ENCODE assay signal across 19 cellular contexts in the genomic region with DNA sequence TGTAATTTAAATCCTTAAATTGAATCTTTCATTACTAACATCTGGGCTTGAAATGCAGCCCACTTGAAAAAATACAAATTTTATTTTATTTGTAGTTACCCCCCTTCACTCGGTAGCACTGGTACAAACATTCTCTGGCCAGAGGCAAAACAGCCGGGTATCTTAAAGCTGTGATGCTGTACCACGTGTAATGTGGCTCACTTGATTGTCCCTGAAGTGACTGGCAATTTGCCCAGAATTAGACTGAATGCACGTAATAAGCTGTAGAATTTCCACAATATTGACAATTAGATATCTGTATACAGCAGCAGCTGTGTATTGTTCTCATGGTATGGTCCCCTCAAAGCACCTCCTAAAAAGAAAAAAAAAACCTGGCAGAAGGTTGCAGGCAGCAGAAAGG.
DNase-seq lines count a peak whose midpoint lies in the region; ATAC-seq and TF ChIP-seq lines count a peak whose summit lies in the region.
"Had no signal": no experiment of that assay in that cellular context is flagged by ENCODE, and none has a peak within 500 bp of the region (broad histone marks: within the 10 kb centered on the region; RNA-seq: fewer than 3 reads in every experiment).

No MANE protein-coding gene starts in this region.

- no peak for ATAC-seq in T-cell (replicated peaks in 1 of 4)
- ATAC-seq in upper lobe of right lung = no peak
- ATAC-seq in HG03097 (IDR thresholded peaks at IDR 0.05; ENCODE audit: low FRiP score, unreplicated experiment) = no peak
- ATAC-seq: right cardiac atrium; stimulated activated memory B cell treated with anti-CD40 and anti-IgM and Interleukin-4, amounts not matched to agents 10 μg/mL and 1 μg/mL and 100 μg/mL, for 72 hours had no signal

- TF ChIP-seq POLR2A in erythroblast (IDR thresholded peaks at IDR 0.05; ENCODE audit: low read length) = no peak

- POLR2A ChIA-PET in T-cell (lab: Charles Lee) = no interaction called here

- no peak for TF ChIP-seq CTCF in upper lobe of right lung (IDR thresholded peaks at IDR 0.05)

- intact Hi-C loops in upper lobe of right lung (cut with DNase I) = no loop called here

- no peaks in the 10 kb centered on the region for H3K36me3 Mint-ChIP-seq in T-cell
- H3K36me3 Mint-ChIP-seq: activated CD4-positive, alpha-beta memory T cell treated with anti-CD3 and anti-CD28 coated beads for 36 hours; stimulated activated memory B cell treated with anti-CD40 and anti-IgM and Interleukin-4, amounts not matched to agents 10 μg/mL and 1 μg/mL and 100 μg/mL, for 72 hours had no signal

- DNase-seq in DMS 273 (lab: John Stamatoyannopoulos, UW; ENCODE audit: unreplicated experiment) (peak; percentile 3), DMS 273 treated with DMSO at 0.1 percent for 48 hours (lab: John Stamatoyannopoulos, UW) (no peak), NCI-H1417 (lab: John Stamatoyannopoulos, UW) (peak in 2 of 3 experiments; percentile 66 to 93), NCI-H774 (lab: John Stamatoyannopoulos, UW) (peak; percentile 64), erythroblast (lab: John Stamatoyannopoulos, UW) (peak; percentile 17 to 49), T-cell (no peak), upper lobe of right lung (no peak)
- DNase-seq: activated CD4-positive, alpha-beta memory T cell treated with anti-CD3 and anti-CD28 coated beads for 36 hours; activated T-cell treated with anti-CD3 and anti-CD28 coated beads, Interleukin-2, amount 50 U/mL, for 1 hour; esophagus squamous epithelium; NCI-H526; right cardiac atrium; SW 1271; thyroid gland had no signal

- H3K4me1 ChIP-seq in upper lobe of right lung = no peaks in the 10 kb centered on the region
- H3K4me1 ChIP-seq: esophagus squamous epithelium, thyroid gland had no signal

- CTCF ChIA-PET in T-cell (lab: Charles Lee) = no interaction called here

- peaks cover 0 to 5% (median 0%) of the 10 kb centered on the region in 3 donors for H3K9me3 Mint-ChIP-seq in T-cell
- H3K9me3 Mint-ChIP-seq: activated CD4-positive, alpha-beta memory T cell treated with anti-CD3 and anti-CD28 coated beads for 36 hours; stimulated activated memory B cell treated with anti-CD40 and anti-IgM and Interleukin-4, amounts not matched to agents 10 μg/mL and 1 μg/mL and 100 μg/mL, for 72 hours had no signal

- no peaks in the 10 kb centered on the region for H3K36me3 ChIP-seq in upper lobe of right lung
- H3K36me3 ChIP-seq: BLaER1, esophagus squamous epithelium, thyroid gland had no signal

- H3K4me3 ChIP-seq in upper lobe of right lung = no peak overlapping the region
- H3K4me3 ChIP-seq: BLaER1, esophagus squamous epithelium, thyroid gland had no signal

- H3K4me3 Mint-ChIP-seq in T-cell = no peak overlapping the region
- H3K4me3 Mint-ChIP-seq: activated CD4-positive, alpha-beta memory T cell treated with anti-CD3 and anti-CD28 coated beads for 36 hours; activated naive CD8-positive, alpha-beta T cell; stimulated activated memory B cell treated with anti-CD40 and anti-IgM and Interleukin-4, amounts not matched to agents 10 μg/mL and 1 μg/mL and 100 μg/mL, for 72 hours had no signal

- no peaks in the 10 kb centered on the region for H3K9me3 ChIP-seq in upper lobe of right lung
- H3K9me3 ChIP-seq: esophagus squamous epithelium, thyroid gland had no signal

- no peak overlapping the region for H3K27ac Mint-ChIP-seq in T-cell
- H3K27ac Mint-ChIP-seq: activated CD4-positive, alpha-beta memory T cell treated with anti-CD3 and anti-CD28 coated beads for 36 hours; activated naive CD8-positive, alpha-beta T cell; stimulated activated memory B cell treated with anti-CD40 and anti-IgM and Interleukin-4, amounts not matched to agents 10 μg/mL and 1 μg/mL and 100 μg/mL, for 72 hours had no signal

- no peaks in the 10 kb centered on the region for H3K27me3 ChIP-seq in upper lobe of right lung
- H3K27me3 ChIP-seq: BLaER1, esophagus squamous epithelium, thyroid gland had no signal

- no peaks in the 10 kb centered on the region for H3K4me1 Mint-ChIP-seq in T-cell
- H3K4me1 Mint-ChIP-seq: stimulated activated memory B cell treated with anti-CD40 and anti-IgM and Interleukin-4, amounts not matched to agents 10 μg/mL and 1 μg/mL and 100 μg/mL, for 72 hours had no signal

- no peak overlapping the region for H3K27ac ChIP-seq in upper lobe of right lung
- H3K27ac ChIP-seq: 22Rv1, BLaER1, esophagus squamous epithelium, thyroid gland had no signal

- H3K27me3 Mint-ChIP-seq in T-cell = peaks cover 5 to 9% of the 10 kb centered on the region in 2 donors

Comparison
In these comparisons a context has a peak if more than half of its experiments do, and no peak if none do; other contexts are left out.
1. DNase-seq: peak in DMS 273 (single experiment), NCI-H1417 (2 of 3), NCI-H774 (single experiment) and erythroblast (2 of 2); none in DMS 273 treated with DMSO at 0.1 percent for 48 hours (single experiment), T-cell (0 of 34) and upper lobe of right lung (single experiment).